In genomic region chr3:12963869-12964712, GRCh38 we compare ENCODE assay signal across 10 cellular contexts.
A peak's percentile ranks its signal among the peaks of the same experiment; 100 is the strongest.
DNase-seq lines count a peak whose midpoint lies in the region; ATAC-seq and TF ChIP-seq lines count a peak whose summit lies in the region.
"Had no signal": no experiment of that assay in that cellular context is flagged by ENCODE, and none has a peak within 500 bp of the region (broad histone marks: within the 10 kb centered on the region; RNA-seq: fewer than 3 reads in every experiment).

No MANE protein-coding gene starts in this region.

- H3K9me3 ChIP-seq in trophoblast cell (ENCODE audit: insufficient read depth, low read depth, low read length) = peaks cover 3% of the 10 kb centered on the region

- H2BK5ac ChIP-seq in trophoblast cell (ENCODE audit: low read depth, low read length, poor library complexity) = no peak overlapping the region

- peaks cover 6% of the 10 kb centered on the region for H3K79me1 ChIP-seq in trophoblast cell (ENCODE audit: low read length)

- no peak overlapping the region for H4K91ac ChIP-seq in trophoblast cell (ENCODE audit: low read depth, low read length)

- H3K36me3 ChIP-seq in trophoblast cell (ENCODE audit: control insufficient read depth in 1 of 2, insufficient read depth in 2 of 2, low read length in 2 of 2) = no peaks in the 10 kb centered on the region

- no peak overlapping the region for H3K18ac ChIP-seq in trophoblast cell (ENCODE audit: low read length)

- peak overlapping the region; percentile 31 for H3K4me3 ChIP-seq in trophoblast cell (ENCODE audit: low read depth, low read length)

- H2BK12ac ChIP-seq in trophoblast cell (ENCODE audit: low read length) = no peak overlapping the region

- peaks cover 6 to 15% of the 10 kb centered on the region in 2 experiments for H3K4me1 ChIP-seq in trophoblast cell (ENCODE audit: control insufficient read depth in 1 of 2, insufficient read depth in 2 of 2, low read length in 2 of 2)

- no peak for ATAC-seq in HG03342 (IDR thresholded peaks at IDR 0.05; ENCODE audit: unreplicated experiment)

- WGBS in trophoblast cell (ENCODE audit: extremely low coverage, insufficient coverage, insufficient read length) = no CpG with 5 or more reads among the region's 9 CpGs

- POLR2A ChIA-PET in RWPE1 (lab: Yijun Ruan, JAX; ENCODE audit: low non-redundant PET) = no interaction called here

- peaks cover 7% of the 10 kb centered on the region for H3K79me2 ChIP-seq in trophoblast cell (ENCODE audit: control insufficient read depth, insufficient read depth, low read length, poor library complexity)

- H3K23ac ChIP-seq in trophoblast cell (ENCODE audit: low read length) = no peak overlapping the region

- no peak overlapping the region for H2AFZ ChIP-seq in trophoblast cell (ENCODE audit: insufficient read depth, low read length, poor library complexity)

- no peak overlapping the region for H4K12ac ChIP-seq in trophoblast cell (ENCODE audit: low read depth, low read length)

- H3K4me2 ChIP-seq in trophoblast cell (ENCODE audit: low read length) = no peak overlapping the region

- H2BK120ac ChIP-seq in trophoblast cell (ENCODE audit: insufficient read depth, low read length, poor library complexity) = no peak overlapping the region

- no peaks in the 10 kb centered on the region for H3K27me3 ChIP-seq in trophoblast cell (ENCODE audit: insufficient read depth, low read length)

- DNase-seq in DMS153 (lab: John Stamatoyannopoulos, UW) (peak; percentile 37), DMS153 treated with DMSO at 0.1 percent for 48 hours (lab: John Stamatoyannopoulos, UW; ENCODE audit: unreplicated experiment) (no peak), NCI-H1105 treated with DMSO at 0.1 percent for 48 hours (lab: John Stamatoyannopoulos, UW) (peak; percentile 87), dermis microvascular lymphatic vessel endothelial cell (ENCODE audit: low read depth in 2 of 2) (peak; percentile 74 to 84), trophoblast cell (peak in 1 of 2 donors; percentile 27), RWPE1 (ENCODE audit: low spot score) (no peak), ureter (ENCODE audit: low spot score) (no peak)
- DNase-seq: left cardiac atrium had no signal

- H4K8ac ChIP-seq in trophoblast cell (ENCODE audit: low read depth, low read length) = no peak overlapping the region

- no peak for TF ChIP-seq CTCF in RWPE1 (conservative IDR thresholded peaks at IDR 0.05; ENCODE audit: low read depth)

- CTCF ChIA-PET in RWPE1 (lab: Yijun Ruan, JAX) = no interaction called here

- no peak overlapping the region for H2AK5ac ChIP-seq in trophoblast cell (ENCODE audit: low read length)

- H3K27ac ChIP-seq in trophoblast cell (ENCODE audit: low read depth, low read length) = no peak overlapping the region
- H3K27ac ChIP-seq in RWPE1 = no peak overlapping the region
- H3K27ac ChIP-seq: HL-60 had no signal

- H3K9ac ChIP-seq in trophoblast cell (ENCODE audit: low read length) = no peak overlapping the region

- no peak overlapping the region for H3K4ac ChIP-seq in trophoblast cell (ENCODE audit: low read depth, low read length)

- no peak overlapping the region for H3K14ac ChIP-seq in trophoblast cell (ENCODE audit: low read length)

Comparison
In these comparisons a context has a peak if more than half of its experiments do, and no peak if none do; other contexts are left out.
1. DNase-seq: peak in DMS153 (single experiment), NCI-H1105 treated with DMSO at 0.1 percent for 48 hours (single experiment) and dermis microvascular lymphatic vessel endothelial cell (2 of 2); none in DMS153 treated with DMSO at 0.1 percent for 48 hours (single experiment), RWPE1 (single experiment) and ureter (single experiment).